In genomic region chr5:149283611-149284480, GRCh38 we compare ENCODE assay signal across 15 cellular contexts. TPM values are rescaled to one million over a fixed set of nuclear protein-coding genes. Genes with fewer than 3 reads are reported as not detected.
A peak's percentile ranks its signal among the peaks of the same experiment; 100 is the strongest.
DNase-seq lines count a peak whose midpoint lies in the region; ATAC-seq and TF ChIP-seq lines count a peak whose summit lies in the region.
"Had no signal": no experiment of that assay in that cellular context is flagged by ENCODE, and none has a peak within 500 bp of the region (broad histone marks: within the 10 kb centered on the region; RNA-seq: fewer than 3 reads in every experiment).

No MANE protein-coding gene starts in this region.

- no peaks in the 10 kb centered on the region for H3K4me1 Mint-ChIP-seq in mesothelial cell of epicardium
- H3K4me1 Mint-ChIP-seq: CD4-positive, alpha-beta memory T cell had no signal

- ATAC-seq in lung (ENCODE audit: insufficient read depth, low FRiP score) (no peak), GM18502 (IDR thresholded peaks at IDR 0.05; ENCODE audit: poor library complexity, unreplicated experiment) (no peak), GM18511 (IDR thresholded peaks at IDR 0.05; ENCODE audit: unreplicated experiment) (no peak)
- ATAC-seq: activated CD4-positive, CD25-positive, alpha-beta regulatory T cell treated with anti-CD3 and anti-CD28 coated beads, Interleukin-2, amount 50 U/mL, for 24 hours had no signal

- no peaks in the 10 kb centered on the region for H3K9me3 ChIP-seq in lung (ENCODE audit: control insufficient read depth in 2 of 2, insufficient read depth in 1 of 2, low read length in 1 of 2)
- H3K9me3 ChIP-seq in PC-9 (ENCODE audit: insufficient read depth, low read depth): no peaks in the 10 kb centered on the region
- H3K9me3 ChIP-seq: SK-N-SH had no signal

- H3K9me2 ChIP-seq in PC-9 (ENCODE audit: insufficient read depth): no peaks in the 10 kb centered on the region
- H3K9me2 ChIP-seq: SK-N-SH had no signal

- no peak overlapping the region for H3K27ac Mint-ChIP-seq in mesothelial cell of epicardium
- H3K27ac Mint-ChIP-seq: CD4-positive, alpha-beta memory T cell had no signal

- no peaks in the 10 kb centered on the region for H4K20me1 ChIP-seq in PC-9 (ENCODE audit: insufficient read depth)

- TF ChIP-seq CTCF in VCaP (conservative IDR thresholded peaks at IDR 0.05) (no peak), lung (IDR thresholded peaks at IDR 0.05; ENCODE audit: control extremely low read depth, extremely low read depth) (no peak), mesothelial cell of epicardium (IDR thresholded peaks at IDR 0.05; ENCODE audit: unreplicated experiment) (no peak), PC-9 (conservative IDR thresholded peaks at IDR 0.05) (no peak)

- H3K4me1 ChIP-seq in lung (ENCODE audit: control insufficient read depth in 2 of 2, insufficient read depth in 2 of 2, low read length in 2 of 2) (peaks cover 18 to 44% of the 10 kb centered on the region in 2 donors), PC-9 (replicated peaks; ENCODE audit: insufficient read depth) (peaks cover 18% of the 10 kb centered on the region)

- no peaks in the 10 kb centered on the region for H3K36me3 ChIP-seq in lung (ENCODE audit: control insufficient read depth in 2 of 2, insufficient read depth in 2 of 2, low read length in 2 of 2)
- H3K36me3 ChIP-seq in PC-9 (ENCODE audit: low read depth): no peaks in the 10 kb centered on the region

- no peak overlapping the region for H3K4me3 ChIP-seq in lung
- no peak overlapping the region for H3K4me3 ChIP-seq in PC-9

- POLR2A ChIA-PET in PC-9 (lab: Charles Lee; ENCODE audit: unreplicated experiment): no interaction called here

- intact Hi-C loops in PC-9 (cut with micrococcal nuclease; ENCODE audit: unreplicated experiment): no loop called here

- H3K27me3 ChIP-seq in lung (ENCODE audit: control insufficient read depth, insufficient read depth) (no peaks in the 10 kb centered on the region), PC-9 (ENCODE audit: insufficient read depth, low read depth) (no peaks in the 10 kb centered on the region)

- CTCF ChIA-PET in PC-9 (lab: Charles Lee): no interaction called here

- H2AFZ ChIP-seq in PC-9: no peak overlapping the region

- H3K9me3 Mint-ChIP-seq in mesothelial cell of epicardium: no peaks in the 10 kb centered on the region
- H3K9me3 Mint-ChIP-seq: CD4-positive, alpha-beta memory T cell had no signal

- H3K4me2 ChIP-seq in PC-9: no peak overlapping the region
- H3K4me2 ChIP-seq: SK-N-SH had no signal

- H3K27ac ChIP-seq in VCaP (peak overlapping the region; percentile 52), lung (ENCODE audit: low read depth in 1 of 2, low read length in 1 of 2) (peak overlapping the region; percentile 15 to 81), PC-9 (no peak overlapping the region)

- H3K27me3 Mint-ChIP-seq in mesothelial cell of epicardium (ENCODE audit: low read depth): peaks cover 15% of the 10 kb centered on the region

- peak; percentile 75 for DNase-seq in AG20443 (ENCODE audit: low spot score)
- peak; percentile 61 for DNase-seq in NCI-H1092 (lab: John Stamatoyannopoulos, UW)
- DNase-seq in lung (ENCODE audit: low spot score): no peak
- no peak for DNase-seq in mesothelial cell of epicardium (ENCODE audit: low spot score in 2 of 2, unreplicated experiment in 2 of 2)
- DNase-seq in PC-9: no peak
- DNase-seq: activated T-cell treated with anti-CD3 and anti-CD28 coated beads, Interleukin-2, amount 50 U/mL, for 48 hours; CD4-positive, alpha-beta memory T cell; NCI-H446 treated with DMSO at 0.1 percent for 48 hours; SK-N-SH; stimulated activated CD4-positive, alpha-beta T cell treated with anti-CD3 and anti-CD28 coated beads, Interleukin-15, amount 100 ng/mL, for 24 hours had no signal

- WGBS in lung, 2 donors: 69 to 80% methylated on average over 11 of the region's 11 CpGs

- H3F3A ChIP-seq in PC-9 (ENCODE audit: insufficient read depth, low read depth): no peaks in the 10 kb centered on the region

- BruUV-seq in PC-9 (replicated peaks; lab: Mats Ljungman, UMichigan): no TSS peak

- H3K36me3 Mint-ChIP-seq in mesothelial cell of epicardium: no peaks in the 10 kb centered on the region
- H3K36me3 Mint-ChIP-seq: CD4-positive, alpha-beta memory T cell had no signal

- H3K79me2 ChIP-seq in PC-9 (ENCODE audit: low read depth): no peaks in the 10 kb centered on the region

- no peak overlapping the region for H3K4me3 Mint-ChIP-seq in mesothelial cell of epicardium
- H3K4me3 Mint-ChIP-seq: CD4-positive, alpha-beta memory T cell had no signal

RNA-seq across cellular contexts. Expression of gene AFAP1L1, which starts 12.2 kb away (rescaled TPM):
- total RNA-seq in lung (10 to 100 TPM; 22.8 to 40.6 TPM), mesothelial cell of epicardium (0.22 to 0.63 TPM (median 0.36 TPM) in 3 replicates), PC-9 (2021) (9.6 and 13.2 TPM in 2 replicates)
- polyA plus RNA-seq in lung: 10 to 100 TPM in 1 of 2 donors, 1 to 10 TPM in 1; 9.8 to 13.3 TPM
- total RNA-seq: CD4-positive, alpha-beta memory T cell had no signal
- polyA plus RNA-seq: CD4-positive, alpha-beta memory T cell; neural cell had no signal

Comparison
In these comparisons a context has a peak if more than half of its experiments do, and no peak if none do; other contexts are left out.
1. DNase-seq: peak in AG20443 (single experiment) and NCI-H1092 (single experiment); none in lung (single experiment), mesothelial cell of epicardium (0 of 2) and PC-9 (0 of 2).